11 cellular contexts compared by ENCODE assay signal in genomic region chr7:92781117-92781720, GRCh38. TPM values are rescaled to one million over a fixed set of nuclear protein-coding genes. Genes with fewer than 3 reads are reported as not detected.
A peak's percentile ranks its signal among the peaks of the same experiment; 100 is the strongest.
DNase-seq lines count a peak whose midpoint lies in the region; ATAC-seq, FAIRE-seq and TF ChIP-seq lines count a peak whose summit lies in the region.
"Had no signal": no experiment of that assay in that cellular context is flagged by ENCODE, and none has a peak within 500 bp of the region (broad histone marks: within the 10 kb centered on the region; RNA-seq: fewer than 3 reads in every experiment).

No MANE protein-coding gene starts in this region.

- H3K27me3 ChIP-seq in astrocyte (ENCODE audit: insufficient read depth, low read length) (no peaks in the 10 kb centered on the region), liver (ENCODE audit: control insufficient read depth in 4 of 4, insufficient read depth in 4 of 4, low read length in 3 of 4) (no peaks in the 10 kb centered on the region)
- H3K27me3 ChIP-seq: BLaER1 treated with 17β-estradiol and CSF1 and Interleukin-3, amounts not matched to agents 10 nM and 100 nM had no signal

- H2AFZ ChIP-seq in astrocyte (ENCODE audit: low read depth, low read length) = no peak overlapping the region

- H3K4me3 Mint-ChIP-seq in astrocyte (ENCODE audit: unreplicated experiment) = no peak overlapping the region

- H3K4me1 ChIP-seq in astrocyte (ENCODE audit: insufficient read depth, low read length) = peaks cover 15% of the 10 kb centered on the region
- peaks cover 4 to 29% (median 21%) of the 10 kb centered on the region in 4 donors for H3K4me1 ChIP-seq in liver (ENCODE audit: control insufficient read depth in 4 of 4, insufficient read depth in 4 of 4, low read length in 3 of 4)

- no peak overlapping the region for H3K4me3 ChIP-seq in astrocyte (ENCODE audit: insufficient read depth, low read depth, low read length)
- H3K4me3 ChIP-seq in liver (ENCODE audit: low read depth in 1 of 3, low read length in 3 of 3) = no peak overlapping the region
- H3K4me3 ChIP-seq: BLaER1 treated with 17β-estradiol and CSF1 and Interleukin-3, amounts not matched to agents 10 nM and 100 nM had no signal

- ATAC-seq in Right ventricle myocardium inferior (peak; percentile 76), omental fat pad (ENCODE audit: low FRiP score) (no peak)

- intact Hi-C loops in Right ventricle myocardium inferior (cut with DNase I) (loop anchor here (2.0 to 5.0 kb wide), 2 partner anchors 51 to 56 kb away; no protein-coding TSS in a partner anchor), cardiac septum (cut with DNase I) (loop anchor here (5.0 to 10.0 kb wide), 2 partner anchors 54 to 59 kb away; partner anchors contain the start of gene CDK6)

- peak in 1 of 2 donors; percentile 16 for TF ChIP-seq RAD21 in liver (IDR thresholded peaks at IDR 0.05)

- H3K27me3 Mint-ChIP-seq in astrocyte (ENCODE audit: low read depth, unreplicated experiment) = no peaks in the 10 kb centered on the region

- peaks cover 33% of the 10 kb centered on the region for H3K36me3 Mint-ChIP-seq in astrocyte (ENCODE audit: low read depth, unreplicated experiment)

- DNase-seq in Right ventricle myocardium inferior (ENCODE audit: missing footprints) (no peak), cardiac septum (ENCODE audit: low spot score) (no peak), astrocyte (ENCODE audit: low read depth) (no peak), HUDEP-2 (lab: John Stamatoyannopoulos, UW; ENCODE audit: unreplicated experiment in 76 of 76) (no peak), omental fat pad (ENCODE audit: low spot score) (no peak), NCI-H1436 (lab: John Stamatoyannopoulos, UW) (no peak), cerebellar nuclear complex (lab: John Stamatoyannopoulos, UW) (no peak)
- DNase-seq: cortex of kidney, NCI-H2029 had no signal

- no peak overlapping the region for H3K27ac ChIP-seq in astrocyte (ENCODE audit: low read depth, low read length)
- H3K27ac ChIP-seq in liver (ENCODE audit: low read depth in 1 of 2, low read length in 2 of 2) = peak overlapping the region; percentile 40 to 42
- H3K27ac ChIP-seq: BLaER1 treated with 17β-estradiol and CSF1 and Interleukin-3, amounts not matched to agents 10 nM and 100 nM had no signal

- H3K9me3 ChIP-seq in astrocyte (ENCODE audit: insufficient read depth, low read depth, low read length) (no peaks in the 10 kb centered on the region), liver (ENCODE audit: control insufficient read depth in 4 of 4, low read length in 3 of 4) (no peaks in the 10 kb centered on the region)

- H4K20me1 ChIP-seq in astrocyte (ENCODE audit: insufficient read depth, low read length) = peaks cover 67% of the 10 kb centered on the region
- H4K20me1 ChIP-seq: BLaER1 treated with 17β-estradiol and CSF1 and Interleukin-3, amounts not matched to agents 10 nM and 100 nM had no signal

- no peak overlapping the region for H3K4me2 ChIP-seq in astrocyte (ENCODE audit: low read length)

- H3K79me2 ChIP-seq in astrocyte (ENCODE audit: insufficient read depth, low read length) = peaks cover 90% of the 10 kb centered on the region

- H3K9me3 Mint-ChIP-seq in astrocyte (ENCODE audit: unreplicated experiment) = peaks cover 5% of the 10 kb centered on the region

- TF ChIP-seq CTCF in astrocyte (IDR thresholded peaks at IDR 0.05; ENCODE audit: insufficient read depth, low read depth, low read length) = no peak
- no peak for TF ChIP-seq CTCF in liver (IDR thresholded peaks at IDR 0.05; ENCODE audit: low read depth, low read length, missing input control)
- no peak for TF ChIP-seq CTCF in omental fat pad (IDR thresholded peaks at IDR 0.05)

- H3K36me3 ChIP-seq in astrocyte (ENCODE audit: insufficient read depth, low read length) (peaks cover 2% of the 10 kb centered on the region), liver (ENCODE audit: control insufficient read depth in 4 of 4, insufficient read depth in 3 of 4, low read depth in 1 of 4, low read length in 3 of 4) (no peaks in the 10 kb centered on the region)

- 12% methylated on average over 3 of the region's 3 CpGs for WGBS in liver

- H3K9ac ChIP-seq in astrocyte (ENCODE audit: low read length) = no peak overlapping the region
- H3K9ac ChIP-seq in liver (ENCODE audit: low read depth in 1 of 2, low read length in 2 of 2) = no peak overlapping the region
- H3K9ac ChIP-seq: BLaER1 treated with 17β-estradiol and CSF1 and Interleukin-3, amounts not matched to agents 10 nM and 100 nM had no signal

- H3K27ac Mint-ChIP-seq in astrocyte (ENCODE audit: unreplicated experiment) = no peak overlapping the region

- peak; percentile 39 for FAIRE-seq in astrocyte (lab: Jason Lieb, UNC)

- H3K4me1 Mint-ChIP-seq in astrocyte (ENCODE audit: low read depth, unreplicated experiment) = peaks cover 37% of the 10 kb centered on the region

TF ChIP-seq in liver, 16 proteins besides CTCF, POLR2A, EP300 and RAD21:
- TF ChIP-seq FOXA2 (IDR thresholded peaks at IDR 0.05) (peak; percentile 43), ZBTB33 (IDR thresholded peaks at IDR 0.05) (no peak), YY1 (IDR thresholded peaks at IDR 0.05) (no peak), MAX (IDR thresholded peaks at IDR 0.05) (no peak), HNF4G (IDR thresholded peaks at IDR 0.05) (no peak), TAF1 (conservative IDR thresholded peaks at IDR 0.05) (no peak), NR2F2 (IDR thresholded peaks at IDR 0.05) (no peak), REST (IDR thresholded peaks at IDR 0.05) (peak; percentile 77), SP1 (IDR thresholded peaks at IDR 0.05) (peak; percentile 62), RXRA (IDR thresholded peaks at IDR 0.05) (peak in 1 of 2 donors; percentile 56), FOXA1 (IDR thresholded peaks at IDR 0.05) (no peak), HNF4A (conservative IDR thresholded peaks at IDR 0.05) (peak; percentile 59 to 67), GABPA (IDR thresholded peaks at IDR 0.05 in 1 of 2, conservative IDR thresholded peaks at IDR 0.05 in 1 of 2) (peak; percentile 37 to 44), JUND (IDR thresholded peaks at IDR 0.05) (peak; percentile 78), EGR1 (IDR thresholded peaks at IDR 0.05; ENCODE audit: low read depth in 2 of 2) (no peak), ATF3 (IDR thresholded peaks at IDR 0.05) (peak; percentile 70)

RNA-seq across cellular contexts. Expression of gene CDK6, which starts 55.2 kb away (rescaled TPM):
- 23.6 TPM for total RNA-seq in Right ventricle myocardium inferior
- total RNA-seq in cardiac septum = 12.4 TPM
- 140 and 160 TPM in 2 replicates for total RNA-seq in astrocyte
- 10 to 100 TPM; 17.7 to 35.0 TPM for total RNA-seq in liver
- polyA plus RNA-seq in liver = 1 to 10 TPM; 3.3 to 6.2 TPM
- 10 to 100 TPM; 18.9 to 30.3 (median 24.2) TPM for total RNA-seq in omental fat pad
